11 cellular contexts compared by ENCODE assay signal in the genomic region with DNA sequence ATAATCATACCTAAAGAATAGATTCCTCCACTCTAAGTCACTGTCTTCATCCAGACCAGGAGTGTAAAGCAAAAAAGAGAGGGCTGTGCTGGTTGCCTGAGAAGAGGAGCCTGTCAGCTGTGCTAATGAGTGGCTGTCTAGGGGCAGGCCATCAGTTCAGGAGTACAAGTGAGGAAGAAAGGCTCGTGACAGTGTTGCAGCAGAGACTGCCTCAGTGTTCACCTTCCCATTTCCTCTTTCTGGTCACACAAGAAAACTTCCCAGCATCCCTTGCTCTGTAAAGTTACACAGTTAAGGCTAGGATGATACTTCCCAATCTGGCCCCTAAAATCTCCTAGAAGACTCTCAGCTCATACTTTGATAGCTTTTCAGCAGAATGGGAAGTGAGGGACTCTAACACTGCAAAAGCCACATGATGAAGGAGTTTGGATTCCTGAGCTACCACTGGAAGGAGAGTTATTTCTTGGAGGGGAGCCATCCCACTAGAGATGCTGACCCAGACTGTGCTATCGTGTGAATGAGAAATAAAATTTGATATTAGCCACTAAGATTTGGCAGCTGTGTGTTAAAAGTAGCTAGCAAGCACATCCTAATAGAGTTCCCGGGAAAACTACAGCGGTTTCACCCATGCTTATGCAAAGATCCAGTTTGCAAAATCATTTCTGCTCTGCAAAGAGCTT.
DNase-seq lines count a peak whose midpoint lies in the region; ATAC-seq, FAIRE-seq and TF ChIP-seq lines count a peak whose summit lies in the region.
"Had no signal": no experiment of that assay in that cellular context is flagged by ENCODE, and none has a peak within 500 bp of the region (broad histone marks: within the 10 kb centered on the region; RNA-seq: fewer than 3 reads in every experiment).

No MANE protein-coding gene starts in this region.

- H3K4me1 ChIP-seq in right lobe of liver (no peaks in the 10 kb centered on the region), HepG2 (ENCODE audit: insufficient read depth, low read length) (no peaks in the 10 kb centered on the region)

- FAIRE-seq in HepG2 (lab: Jason Lieb, UNC) = no peak
- FAIRE-seq: endothelial cell of umbilical vein had no signal

- ATAC-seq in right lobe of liver = peak; percentile 40 to 62 (median 60)
- ATAC-seq in HepG2 = no peak
- peak; percentile 66 for ATAC-seq in HG03354 (IDR thresholded peaks at IDR 0.05; ENCODE audit: poor library complexity, severe bottlenecking, unreplicated experiment)
- ATAC-seq in WTC11 = no peak

- CTCF ChIA-PET in HepG2 (lab: Yijun Ruan, JAX; ENCODE audit: low intra/inter-chr PET ratio, low total read pairs) = no interaction called here
- CTCF ChIA-PET in WTC11 (lab: Charles Lee) = no interaction called here

- no peak for DNase-seq in right lobe of liver
- DNase-seq in HepG2 (ENCODE audit: low spot score) = no peak
- DNase-seq in dedifferentiated amniotic fluid mesenchymal stem cell (ENCODE audit: extremely low spot score) = peak; percentile 73
- no peak for DNase-seq in WTC11 (ENCODE audit: low spot score)
- DNase-seq in iPS-NIHi11 (ENCODE audit: low spot score) = no peak
- DNase-seq in activated CD4-positive, alpha-beta T cell treated with anti-CD3 and anti-CD28 coated beads for 4 hours = no peak
- no peak for DNase-seq in amniotic stem cell (lab: John Stamatoyannopoulos, UW)
- DNase-seq: ACHN, NCI-H526 had no signal

- H3K36me3 ChIP-seq in right lobe of liver (no peaks in the 10 kb centered on the region), HepG2 (replicated peaks in 1 of 2; ENCODE audit: control insufficient read depth in 1 of 2, insufficient read depth in 2 of 2, low read length in 2 of 2) (no peaks in the 10 kb centered on the region)

- H3K27me3 ChIP-seq in right lobe of liver (no peaks in the 10 kb centered on the region), HepG2 (ENCODE audit: control insufficient read depth in 1 of 2, insufficient read depth in 2 of 2, low read length in 2 of 2) (no peaks in the 10 kb centered on the region; a peak in 1 of 5 replicates)

- no peak for TF ChIP-seq RAD21 in HepG2 (CRISPR knock-in tag; IDR thresholded peaks at IDR 0.05)

- H3K4me2 ChIP-seq in HepG2 (ENCODE audit: low read depth, low read length) = no peak overlapping the region

- peaks cover 22% of the 10 kb centered on the region for H3K4me1 Mint-ChIP-seq in WTC11

- H3K79me2 ChIP-seq in HepG2 (ENCODE audit: insufficient read depth, low read length) = no peaks in the 10 kb centered on the region

- no TSS peak for BruUV-seq in HepG2 (replicated peaks; lab: Mats Ljungman, UMichigan)

- no peak overlapping the region for H2AFZ ChIP-seq in HepG2 (ENCODE audit: low read length)

- H3K9me3 Mint-ChIP-seq in WTC11 = peaks cover 4% of the 10 kb centered on the region; the same call in 1 of the 2 replicates

- H3K27ac Mint-ChIP-seq in WTC11 = no peak overlapping the region

- TF ChIP-seq POLR2A in right lobe of liver (IDR thresholded peaks at IDR 0.05) (no peak), HepG2 (IDR thresholded peaks at IDR 0.05; ENCODE audit: insufficient read depth in 1 of 2, low read depth in 2 of 2, low read length in 2 of 2) (no peak)

- H3K36me3 Mint-ChIP-seq in WTC11 = no peaks in the 10 kb centered on the region

- in situ Hi-C loops in HepG2 (cut with HindIII; ENCODE audit: extremely low pct_ligation_motif_present, low pct_unique_long_range_greater_than_20kb) = no loop called here

- TF ChIP-seq CTCF in right lobe of liver (IDR thresholded peaks at IDR 0.05) = no peak
- no peak for TF ChIP-seq CTCF in HepG2 (CRISPR knock-in tag; IDR thresholded peaks at IDR 0.05)
- no peak for TF ChIP-seq CTCF in WTC11 (IDR thresholded peaks at IDR 0.05)

- H3K9me3 ChIP-seq in right lobe of liver = no peaks in the 10 kb centered on the region
- no peaks in the 10 kb centered on the region for H3K9me3 ChIP-seq in HepG2 (ENCODE audit: low read length)

- intact Hi-C loops in right lobe of liver (cut with DNase I) = no loop called here
- intact Hi-C loops in HepG2 (cut with micrococcal nuclease; ENCODE audit: unreplicated experiment) = no loop called here

- H3K27me3 Mint-ChIP-seq in WTC11 (ENCODE audit: low read depth) = no peaks in the 10 kb centered on the region

- no peaks in the 10 kb centered on the region for H4K20me1 ChIP-seq in HepG2 (ENCODE audit: insufficient read depth, low read length)

- no peak overlapping the region for H3K9ac ChIP-seq in HepG2 (ENCODE audit: insufficient read depth, low read depth, low read length)

- H3K4me3 Mint-ChIP-seq in WTC11 = no peak overlapping the region

- H3K4me3 ChIP-seq in right lobe of liver = no peak overlapping the region
- no peak overlapping the region for H3K4me3 ChIP-seq in HepG2 (replicated peaks in 1 of 3; ENCODE audit: insufficient read depth in 1 of 3, low read depth in 2 of 3, low read length in 3 of 3)

- no peak for TF ChIP-seq EP300 in HepG2 (IDR thresholded peaks at IDR 0.05; ENCODE audit: low read depth in 2 of 2, low read length in 2 of 2)
- TF ChIP-seq EP300 in HepG2 (CRISPR knock-in tag; IDR thresholded peaks at IDR 0.05; ENCODE audit: borderline replicate concordance) = no peak

- H3K27ac ChIP-seq in right lobe of liver (no peak overlapping the region), HepG2 (ENCODE audit: extremely low read length, insufficient read depth, low read length) (no peak overlapping the region)

- POLR2A ChIA-PET in HepG2 (lab: Yijun Ruan, JAX) = no interaction called here
- POLR2A ChIA-PET in WTC11 (lab: Charles Lee) = no interaction called here

- WGBS in right lobe of liver (ENCODE audit: insufficient coverage, low coverage, low lambda C conversion rate, missing lambda C conversion rate) = 54% methylated on average over 4 of the region's 4 CpGs
- WGBS in HepG2 (ENCODE audit: low lambda C conversion rate) = 4% methylated on average over 4 of the region's 4 CpGs

TF ChIP-seq in HepG2, 621 proteins besides CTCF, POLR2A, EP300 and RAD21 (continues in another document):
- no peak for TF ChIP-seq ZNF446 (CRISPR knock-in tag; IDR thresholded peaks at IDR 0.05)
- no peak for TF ChIP-seq ZNF18 (CRISPR knock-in tag; IDR thresholded peaks at IDR 0.05; ENCODE audit: insufficient replicate concordance)
- TF ChIP-seq RORA (CRISPR knock-in tag; IDR thresholded peaks at IDR 0.05) = no peak
- no peak for TF ChIP-seq ZNF496 (CRISPR knock-in tag; IDR thresholded peaks at IDR 0.05; ENCODE audit: insufficient replicate concordance)
- TF ChIP-seq ZMAT3 (CRISPR knock-in tag; conservative IDR thresholded peaks at IDR 0.05) = no peak
- TF ChIP-seq ZNF724P (CRISPR knock-in tag; IDR thresholded peaks at IDR 0.05; ENCODE audit: borderline replicate concordance) = no peak

TF ChIP-seq in WTC11, 78 proteins besides CTCF, POLR2A, EP300 and RAD21 (continues in another document):
- TF ChIP-seq FOXP4 (CRISPR knock-in tag; IDR thresholded peaks at IDR 0.05) (no peak), E2F5 (CRISPR knock-in tag; IDR thresholded peaks at IDR 0.05) (no peak), CREM (CRISPR knock-in tag; IDR thresholded peaks at IDR 0.05) (no peak), ZNF512 (CRISPR knock-in tag; IDR thresholded peaks at IDR 0.05; ENCODE audit: borderline replicate concordance) (no peak), PREB (CRISPR knock-in tag; IDR thresholded peaks at IDR 0.05; ENCODE audit: borderline replicate concordance) (no peak)

Comparison
In these comparisons a context has a peak if more than half of its experiments do, and no peak if none do; other contexts are left out.
1. ATAC-seq: peak in right lobe of liver (4 of 4) and HG03354 (single experiment); none in HepG2 (single experiment) and WTC11 (single experiment).